ENCODE assay signal across 16 cellular contexts in genomic region chr7:104679085-104679484, GRCh38.
DNase-seq lines count a peak whose midpoint lies in the region; ATAC-seq and TF ChIP-seq lines count a peak whose summit lies in the region.
"Had no signal": no experiment of that assay in that cellular context is flagged by ENCODE, and none has a peak within 500 bp of the region (broad histone marks: within the 10 kb centered on the region; RNA-seq: fewer than 3 reads in every experiment).

No MANE protein-coding gene starts in this region.

- no peak for TF ChIP-seq CTCF in GM12865 (IDR thresholded peaks at IDR 0.05; ENCODE audit: insufficient read depth, low read depth, low read length, missing control alignments)

- DNase-seq in GM12865 (ENCODE audit: low read depth) (peak; percentile 63), SW480 (ENCODE audit: low spot score) (peak; percentile 21), CD1c-positive myeloid dendritic cell (ENCODE audit: extremely low spot score) (no peak), DMS53 treated with DMSO at 0.1 percent for 48 hours (lab: John Stamatoyannopoulos, UW; ENCODE audit: unreplicated experiment) (no peak)
- DNase-seq: C1 segment of cervical spinal cord; Caco-2; CD4-positive, CD25-positive, alpha-beta regulatory T cell; CD8-positive, alpha-beta T cell; DMS153; DMS79; GF-D8; H9 had no signal

- H3K4me3 ChIP-seq in GM12865 (ENCODE audit: low read depth, low read length): no peak overlapping the region
- H3K4me3 ChIP-seq: GM23338 had no signal

- ATAC-seq in HG02610 (IDR thresholded peaks at IDR 0.05; ENCODE audit: unreplicated experiment): peak; percentile 67
- no peak for ATAC-seq in GM19395 (IDR thresholded peaks at IDR 0.05; ENCODE audit: unreplicated experiment)
- ATAC-seq: CD8-positive, alpha-beta T cell; GM23338; HCT116 had no signal

Comparison
In these comparisons a context has a peak if more than half of its experiments do, and no peak if none do; other contexts are left out.
1. DNase-seq: peak in GM12865 (single experiment) and SW480 (single experiment); none in CD1c-positive myeloid dendritic cell (single experiment) and DMS53 treated with DMSO at 0.1 percent for 48 hours (single experiment).